16 cellular contexts compared by ENCODE assay signal in genomic region chr15:58585668-58586461, GRCh38.
A peak's percentile ranks its signal among the peaks of the same experiment; 100 is the strongest.
DNase-seq lines count a peak whose midpoint lies in the region; ATAC-seq and TF ChIP-seq lines count a peak whose summit lies in the region.
"Had no signal": no experiment of that assay in that cellular context is flagged by ENCODE, and none has a peak within 500 bp of the region (broad histone marks: within the 10 kb centered on the region; RNA-seq: fewer than 3 reads in every experiment).

No MANE protein-coding gene starts in this region.

- peak; percentile 16 for DNase-seq in GM10266 (ENCODE audit: extremely low spot score)
- DNase-seq in KBM-7 = peak; percentile 64
- DNase-seq in kidney tubule cell (ENCODE audit: low spot score) = peak; percentile 21
- no peak for DNase-seq in DMS153 treated with DMSO at 0.1 percent for 48 hours (lab: John Stamatoyannopoulos, UW; ENCODE audit: unreplicated experiment)
- DNase-seq in caudate nucleus (lab: John Stamatoyannopoulos, UW) = no peak
- no peak for DNase-seq in NCI-H1436 (lab: John Stamatoyannopoulos, UW)
- DNase-seq: Caco-2; NCI-H446; posterior cingulate gyrus; SHP77 treated with DMSO at 0.1 percent for 48 hours; stimulated activated CD4-positive, alpha-beta T cell treated with anti-CD3 and anti-CD28 coated beads, Interleukin-2, amount 100 ng/mL, for 48 hours; stomach had no signal

- no peak overlapping the region for H3K27ac ChIP-seq in caudate nucleus (ENCODE audit: low read depth, low read length)
- H3K27ac ChIP-seq: epithelial cell of prostate, stomach had no signal

- in situ Hi-C loops in KBM-7 (cut with MboI; ENCODE audit: low pct_unique_long_range_greater_than_20kb, low sequenced_read_pairs) = no loop called here

- TF ChIP-seq CTCF in GM10266 (IDR thresholded peaks at IDR 0.05; ENCODE audit: control insufficient read depth, insufficient read depth, low read depth, missing control alignments) = no peak

- ATAC-seq in GM19463 (IDR thresholded peaks at IDR 0.05; ENCODE audit: unreplicated experiment) (peak; percentile 65), GM18502 (IDR thresholded peaks at IDR 0.05; ENCODE audit: poor library complexity, unreplicated experiment) (no peak)
- ATAC-seq: activated CD4-positive, CD25-positive, alpha-beta regulatory T cell treated with anti-CD3 and anti-CD28 coated beads, Interleukin-2, amount 50 U/mL, for 24 hours had no signal

Comparison
In these comparisons a context has a peak if more than half of its experiments do, and no peak if none do; other contexts are left out.
1. DNase-seq: peak in GM10266 (single experiment), KBM-7 (single experiment) and kidney tubule cell (single experiment); none in DMS153 treated with DMSO at 0.1 percent for 48 hours (single experiment), caudate nucleus (0 of 61) and NCI-H1436 (single experiment).